ENCODE assay signal across 10 cellular contexts in genomic region chr2:28325567-28326468, GRCh38.
A peak's percentile ranks its signal among the peaks of the same experiment; 100 is the strongest.
DNase-seq lines count a peak whose midpoint lies in the region; ATAC-seq, FAIRE-seq and TF ChIP-seq lines count a peak whose summit lies in the region.
"Had no signal": no experiment of that assay in that cellular context is flagged by ENCODE, and none has a peak within 500 bp of the region (broad histone marks: within the 10 kb centered on the region; RNA-seq: fewer than 3 reads in every experiment).

No MANE protein-coding gene starts in this region.

- WGBS in HepG2 (ENCODE audit: low lambda C conversion rate) = 94% methylated on average over 8 of the region's 10 CpGs

- no peaks in the 10 kb centered on the region for H3K79me2 ChIP-seq in HepG2 (ENCODE audit: insufficient read depth, low read length)

- H3K4me3 ChIP-seq in HepG2 (replicated peaks in 1 of 3; ENCODE audit: insufficient read depth in 1 of 3, low read depth in 2 of 3, low read length in 3 of 3) = no peak overlapping the region

- TF ChIP-seq EP300 in HepG2 (IDR thresholded peaks at IDR 0.05; ENCODE audit: low read depth in 2 of 2, low read length in 2 of 2) (no peak), HepG2 (CRISPR knock-in tag; IDR thresholded peaks at IDR 0.05; ENCODE audit: borderline replicate concordance) (no peak)

- H3K4me1 ChIP-seq in HepG2 (ENCODE audit: insufficient read depth, low read length) = no peaks in the 10 kb centered on the region

- TF ChIP-seq POLR2A in HepG2 (IDR thresholded peaks at IDR 0.05; ENCODE audit: insufficient read depth in 1 of 2, low read depth in 2 of 2, low read length in 2 of 2) = no peak

- no peaks in the 10 kb centered on the region for H3K27me3 ChIP-seq in HepG2 (ENCODE audit: control insufficient read depth in 1 of 2, insufficient read depth in 2 of 2, low read length in 2 of 2)

- TF ChIP-seq RAD21 in HepG2 (CRISPR knock-in tag; IDR thresholded peaks at IDR 0.05) = no peak

- no peak overlapping the region for H3K4me2 ChIP-seq in HepG2 (ENCODE audit: low read depth, low read length)

- ATAC-seq in HG03342 (IDR thresholded peaks at IDR 0.05; ENCODE audit: unreplicated experiment) (peak; percentile 71), HepG2 (no peak), GM18517 (IDR thresholded peaks at IDR 0.05; ENCODE audit: unreplicated experiment) (no peak)

- H3K9ac ChIP-seq in HepG2 (ENCODE audit: insufficient read depth, low read depth, low read length) = no peak overlapping the region

- POLR2A ChIA-PET in HepG2 (lab: Yijun Ruan, JAX) = no interaction called here

- DNase-seq in NCI-H2107 treated with DMSO at 0.1 percent for 48 hours (lab: John Stamatoyannopoulos, UW; ENCODE audit: unreplicated experiment) (peak; percentile 23), NCI-H2107 (lab: John Stamatoyannopoulos, UW) (no peak), HepG2 (ENCODE audit: low spot score) (no peak), NCI-H2227 treated with DMSO at 0.1 percent for 48 hours (lab: John Stamatoyannopoulos, UW) (no peak)
- peak; percentile 68 for DNase-seq in activated CD8-positive, alpha-beta memory T cell treated with anti-CD3 and anti-CD28 coated beads, Interleukin-2, amount 50 U/mL, for 48 hours
- DNase-seq in stimulated activated CD8-positive, alpha-beta memory T cell treated with anti-CD3 and anti-CD28 coated beads, Interleukin-15, amount 100 ng/mL, for 48 hours (ENCODE audit: low read depth in 2 of 2) = peak; percentile 22 to 36
- DNase-seq: NCI-H1436 treated with DMSO at 0.1 percent for 48 hours had no signal

- CTCF ChIA-PET in HepG2 (lab: Yijun Ruan, JAX; ENCODE audit: low intra/inter-chr PET ratio, low total read pairs) = no interaction called here

- no peaks in the 10 kb centered on the region for H3K36me3 ChIP-seq in HepG2 (replicated peaks in 1 of 2; ENCODE audit: control insufficient read depth in 1 of 2, insufficient read depth in 2 of 2, low read length in 2 of 2)

- H2AFZ ChIP-seq in HepG2 (ENCODE audit: low read length) = no peak overlapping the region

- intact Hi-C loops in HepG2 (cut with micrococcal nuclease; ENCODE audit: unreplicated experiment) = no loop called here

- TF ChIP-seq CTCF in HepG2 (CRISPR knock-in tag; IDR thresholded peaks at IDR 0.05) = no peak

- FAIRE-seq in HepG2 (lab: Jason Lieb, UNC) = no peak
- FAIRE-seq: A204.1 had no signal

- H3K9me3 ChIP-seq in HepG2 (ENCODE audit: low read length) = no peaks in the 10 kb centered on the region

- no TSS peak for BruUV-seq in HepG2 (replicated peaks; lab: Mats Ljungman, UMichigan)

- no peaks in the 10 kb centered on the region for H4K20me1 ChIP-seq in HepG2 (ENCODE audit: insufficient read depth, low read length)

- no peak overlapping the region for H3K27ac ChIP-seq in HepG2 (ENCODE audit: extremely low read length, insufficient read depth, low read length)

- in situ Hi-C loops in HepG2 (cut with HindIII; ENCODE audit: extremely low pct_ligation_motif_present, low pct_unique_long_range_greater_than_20kb) = no loop called here

TF ChIP-seq in HepG2, 621 proteins besides CTCF, POLR2A, EP300 and RAD21:
- no peak for TF ChIP-seq ZNF30 (CRISPR knock-in tag; IDR thresholded peaks at IDR 0.05)
- TF ChIP-seq ZBTB42 (CRISPR knock-in tag; IDR thresholded peaks at IDR 0.05) = no peak
- TF ChIP-seq ZFP36L1 (CRISPR knock-in tag; IDR thresholded peaks at IDR 0.05) = no peak
- TF ChIP-seq TFAP4 (IDR thresholded peaks at IDR 0.05; ENCODE audit: borderline replicate concordance, low read depth) = no peak
- no peak for TF ChIP-seq ZNF747 (CRISPR knock-in tag; IDR thresholded peaks at IDR 0.05; ENCODE audit: borderline replicate concordance)
- TF ChIP-seq RAD51 (IDR thresholded peaks at IDR 0.05; ENCODE audit: borderline replicate concordance) = no peak
- TF ChIP-seq NR3C1 (CRISPR knock-in tag; IDR thresholded peaks at IDR 0.05) = no peak
- TF ChIP-seq, protein P1, sequence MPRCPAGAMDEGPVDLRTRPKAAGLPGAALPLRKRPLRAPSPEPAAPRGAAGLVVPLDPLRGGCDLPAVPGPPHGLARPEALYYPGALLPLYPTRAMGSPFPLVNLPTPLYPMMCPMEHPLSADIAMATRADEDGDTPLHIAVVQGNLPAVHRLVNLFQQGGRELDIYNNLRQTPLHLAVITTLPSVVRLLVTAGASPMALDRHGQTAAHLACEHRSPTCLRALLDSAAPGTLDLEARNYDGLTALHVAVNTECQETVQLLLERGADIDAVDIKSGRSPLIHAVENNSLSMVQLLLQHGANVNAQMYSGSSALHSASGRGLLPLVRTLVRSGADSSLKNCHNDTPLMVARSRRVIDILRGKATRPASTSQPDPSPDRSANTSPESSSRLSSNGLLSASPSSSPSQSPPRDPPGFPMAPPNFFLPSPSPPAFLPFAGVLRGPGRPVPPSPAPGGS (CRISPR knock-in tag; IDR thresholded peaks at IDR 0.05) = no peak
- TF ChIP-seq HNF4A (CRISPR knock-in tag; IDR thresholded peaks at IDR 0.05) = no peak

Comparison
In these comparisons a context has a peak if more than half of its experiments do, and no peak if none do; other contexts are left out.
1. DNase-seq: peak in NCI-H2107 treated with DMSO at 0.1 percent for 48 hours (single experiment), activated CD8-positive, alpha-beta memory T cell treated with anti-CD3 and anti-CD28 coated beads, Interleukin-2, amount 50 U/mL, for 48 hours (single experiment) and stimulated activated CD8-positive, alpha-beta memory T cell treated with anti-CD3 and anti-CD28 coated beads, Interleukin-15, amount 100 ng/mL, for 48 hours (2 of 2); none in NCI-H2107 (single experiment), HepG2 (single experiment) and NCI-H2227 treated with DMSO at 0.1 percent for 48 hours (single experiment).